ENCODE assay signal across 15 cellular contexts in the genomic region with DNA sequence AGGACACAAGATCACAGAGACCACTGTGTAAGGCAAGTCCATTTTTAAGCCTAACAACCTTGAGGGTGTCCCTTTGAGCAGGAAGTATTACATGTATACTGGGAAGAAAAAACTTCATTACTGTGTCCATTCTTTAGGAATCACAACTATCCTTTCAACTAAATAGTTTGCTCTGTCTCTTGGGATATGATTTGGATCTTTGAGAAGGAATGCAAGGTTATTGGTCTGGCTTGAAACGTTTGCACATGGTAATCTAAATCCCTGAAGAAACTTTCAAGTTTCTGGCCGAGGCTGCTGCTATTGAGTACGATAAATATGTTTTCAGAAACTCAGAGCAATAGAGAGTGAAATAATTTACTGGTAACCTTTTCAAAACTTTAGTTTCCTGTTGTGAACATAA.
DNase-seq lines count a peak whose midpoint lies in the region; ATAC-seq and TF ChIP-seq lines count a peak whose summit lies in the region.
"Had no signal": no experiment of that assay in that cellular context is flagged by ENCODE, and none has a peak within 500 bp of the region (broad histone marks: within the 10 kb centered on the region; RNA-seq: fewer than 3 reads in every experiment).

No MANE protein-coding gene starts in this region.

- peak overlapping the region; percentile 61 for H3K9ac ChIP-seq in adipocyte (ENCODE audit: low read length)
- H3K9ac ChIP-seq in neural progenitor cell: no peak overlapping the region
- no peak overlapping the region for H3K9ac ChIP-seq in smooth muscle cell (ENCODE audit: low read depth)
- no peak overlapping the region for H3K9ac ChIP-seq in PC-3 (ENCODE audit: low read length)

- H3K4me3 ChIP-seq in adipocyte (ENCODE audit: low read length) (peak overlapping the region; percentile 41), neural progenitor cell (no peak overlapping the region), smooth muscle cell (no peak overlapping the region), PC-3 (ENCODE audit: low read length) (no peak overlapping the region), body of pancreas (no peak overlapping the region)
- H3K4me3 ChIP-seq: HAP-1 had no signal

- TF ChIP-seq POLR2A in body of pancreas (IDR thresholded peaks at IDR 0.05): no peak

- no peak overlapping the region for H3K4me2 ChIP-seq in neural progenitor cell
- no peak overlapping the region for H3K4me2 ChIP-seq in smooth muscle cell
- no peak overlapping the region for H3K4me2 ChIP-seq in PC-3 (ENCODE audit: low read length)

- H3K36me3 ChIP-seq in adipocyte (ENCODE audit: control insufficient read depth, insufficient read depth, low read length, severe bottlenecking) (no peaks in the 10 kb centered on the region), neural progenitor cell (no peaks in the 10 kb centered on the region), smooth muscle cell (ENCODE audit: low read depth) (no peaks in the 10 kb centered on the region), PC-3 (ENCODE audit: low read depth, low read length) (no peaks in the 10 kb centered on the region), body of pancreas (replicated peaks in 1 of 2; ENCODE audit: insufficient read depth in 1 of 2, low read depth in 2 of 2) (no peaks in the 10 kb centered on the region)
- H3K36me3 ChIP-seq: BE2C, HAP-1 had no signal

- H3K27me3 ChIP-seq in adipocyte (replicated peaks; ENCODE audit: control insufficient read depth, insufficient read depth, low read length): no peaks in the 10 kb centered on the region
- H3K27me3 ChIP-seq in neural progenitor cell: no peaks in the 10 kb centered on the region
- H3K27me3 ChIP-seq in smooth muscle cell (ENCODE audit: low read depth): no peaks in the 10 kb centered on the region
- H3K27me3 ChIP-seq in PC-3 (ENCODE audit: low read length): no peaks in the 10 kb centered on the region
- no peaks in the 10 kb centered on the region for H3K27me3 ChIP-seq in body of pancreas
- H3K27me3 ChIP-seq: BE2C had no signal

- H3K79me2 ChIP-seq in neural progenitor cell (ENCODE audit: low read depth) (no peaks in the 10 kb centered on the region), smooth muscle cell (ENCODE audit: low read depth) (no peaks in the 10 kb centered on the region), PC-3 (ENCODE audit: low read length) (no peaks in the 10 kb centered on the region)

- no peaks in the 10 kb centered on the region for H3K9me2 ChIP-seq in PC-3 (replicated peaks; ENCODE audit: low read length)

- no peak for ATAC-seq in PC-3
- no peak for ATAC-seq in stimulated activated effector memory CD8-positive, alpha-beta T cell treated with anti-CD3 and anti-CD28 coated beads, Interleukin-12 subunit alpha, Interleukin-12 subunit beta, amount 100 ng/mL, for 72 hours
- ATAC-seq in body of pancreas: no peak

- H4K20me1 ChIP-seq in neural progenitor cell (ENCODE audit: low read depth) (no peaks in the 10 kb centered on the region), smooth muscle cell (ENCODE audit: low read depth) (no peaks in the 10 kb centered on the region), PC-3 (ENCODE audit: low read length) (no peaks in the 10 kb centered on the region)

- H2AFZ ChIP-seq in neural progenitor cell (replicated peaks) (peak overlapping the region; percentile 26), smooth muscle cell (ENCODE audit: low read depth) (peak overlapping the region; percentile 60), PC-3 (ENCODE audit: low read length) (no peak overlapping the region)

- no peak for TF ChIP-seq CTCF in neural progenitor cell (IDR thresholded peaks at IDR 0.05)
- no peak for TF ChIP-seq CTCF in smooth muscle cell (IDR thresholded peaks at IDR 0.05; ENCODE audit: borderline replicate concordance, insufficient read depth, poor library complexity, severe bottlenecking)
- TF ChIP-seq CTCF in PC-3 (conservative IDR thresholded peaks at IDR 0.05; ENCODE audit: low read depth, low read length): no peak
- no peak for TF ChIP-seq CTCF in body of pancreas (IDR thresholded peaks at IDR 0.05)

- H3K27ac Mint-ChIP-seq in neural progenitor cell: no peak overlapping the region
- H3K27ac Mint-ChIP-seq in stimulated activated effector memory CD8-positive, alpha-beta T cell treated with anti-CD3 and anti-CD28 coated beads, Interleukin-12 subunit alpha, Interleukin-12 subunit beta, amount 100 ng/mL, for 72 hours: no peak overlapping the region
- H3K27ac Mint-ChIP-seq: CD4-positive, alpha-beta memory T cell had no signal

- POLR2A ChIA-PET in PC-3 (lab: Charles Lee; ENCODE audit: unreplicated experiment): no interaction called here

- no peaks in the 10 kb centered on the region for H3K27me3 Mint-ChIP-seq in neural progenitor cell (ENCODE audit: insufficient read depth, low read depth)
- H3K27me3 Mint-ChIP-seq: CD4-positive, alpha-beta memory T cell had no signal

- CTCF ChIA-PET in PC-3 (lab: Charles Lee): no interaction called here

- intact Hi-C loops in PC-3 (cut with micrococcal nuclease): no loop called here
- intact Hi-C loops in body of pancreas (cut with DNase I): no loop called here

- no peaks in the 10 kb centered on the region for H3K4me1 Mint-ChIP-seq in neural progenitor cell
- H3K4me1 Mint-ChIP-seq in stimulated activated effector memory CD8-positive, alpha-beta T cell treated with anti-CD3 and anti-CD28 coated beads, Interleukin-12 subunit alpha, Interleukin-12 subunit beta, amount 100 ng/mL, for 72 hours: no peaks in the 10 kb centered on the region
- H3K4me1 Mint-ChIP-seq: CD4-positive, alpha-beta memory T cell had no signal

- H3K4me3 Mint-ChIP-seq in neural progenitor cell: no peak overlapping the region
- no peak overlapping the region for H3K4me3 Mint-ChIP-seq in stimulated activated effector memory CD8-positive, alpha-beta T cell treated with anti-CD3 and anti-CD28 coated beads, Interleukin-12 subunit alpha, Interleukin-12 subunit beta, amount 100 ng/mL, for 72 hours
- H3K4me3 Mint-ChIP-seq: CD4-positive, alpha-beta memory T cell had no signal

- H3K36me3 Mint-ChIP-seq in neural progenitor cell: no peaks in the 10 kb centered on the region
- H3K36me3 Mint-ChIP-seq in stimulated activated effector memory CD8-positive, alpha-beta T cell treated with anti-CD3 and anti-CD28 coated beads, Interleukin-12 subunit alpha, Interleukin-12 subunit beta, amount 100 ng/mL, for 72 hours: no peaks in the 10 kb centered on the region
- H3K36me3 Mint-ChIP-seq: CD4-positive, alpha-beta memory T cell had no signal

- WGBS in smooth muscle cell (ENCODE audit: low lambda C conversion rate): 59% methylated on average over 3 of the region's 3 CpGs
- 41 to 45% methylated on average over 3 of the region's 3 CpGs for WGBS in body of pancreas, 2 donors

- H3K9me3 Mint-ChIP-seq in neural progenitor cell: peaks cover 3% of the 10 kb centered on the region
- peaks cover 13% of the 10 kb centered on the region for H3K9me3 Mint-ChIP-seq in stimulated activated effector memory CD8-positive, alpha-beta T cell treated with anti-CD3 and anti-CD28 coated beads, Interleukin-12 subunit alpha, Interleukin-12 subunit beta, amount 100 ng/mL, for 72 hours

- H3K9me3 ChIP-seq in adipocyte (ENCODE audit: control insufficient read depth, low read length) (no peaks in the 10 kb centered on the region), neural progenitor cell (ENCODE audit: low read depth) (no peaks in the 10 kb centered on the region), smooth muscle cell (replicated peaks; ENCODE audit: low read depth) (no peaks in the 10 kb centered on the region), PC-3 (ENCODE audit: low read length) (no peaks in the 10 kb centered on the region), body of pancreas (no peaks in the 10 kb centered on the region)
- H3K9me3 ChIP-seq: BE2C, HAP-1 had no signal

- DNase-seq in adipocyte (ENCODE audit: low read depth) (peak; percentile 56), fibroblast of peridontal ligament (ENCODE audit: extremely low read depth) (peak; percentile 67), neural progenitor cell (ENCODE audit: low spot score) (no peak), smooth muscle cell (lab: John Stamatoyannopoulos, UW; ENCODE audit: unreplicated experiment) (no peak), PC-3 (no peak), body of pancreas (no peak), NCI-H1436 (lab: John Stamatoyannopoulos, UW) (no peak)
- DNase-seq in stimulated activated effector memory CD8-positive, alpha-beta T cell treated with anti-CD3 and anti-CD28 coated beads, Interleukin-12 subunit alpha, Interleukin-12 subunit beta, amount 100 ng/mL, for 72 hours (ENCODE audit: low spot score in 2 of 2): no peak
- DNase-seq: BE2C; CD4-positive, alpha-beta memory T cell; DND-41; GDM1 had no signal

- H3K4me1 ChIP-seq in adipocyte (ENCODE audit: control insufficient read depth, insufficient read depth, low read length): peaks cover 32% of the 10 kb centered on the region
- H3K4me1 ChIP-seq in neural progenitor cell: no peaks in the 10 kb centered on the region
- no peaks in the 10 kb centered on the region for H3K4me1 ChIP-seq in smooth muscle cell (ENCODE audit: low read depth)
- no peaks in the 10 kb centered on the region for H3K4me1 ChIP-seq in PC-3 (ENCODE audit: insufficient read depth, low read length)
- H3K4me1 ChIP-seq in body of pancreas: no peaks in the 10 kb centered on the region
- H3K4me1 ChIP-seq: BE2C had no signal

- no peak overlapping the region for H3K27ac ChIP-seq in neural progenitor cell
- no peak overlapping the region for H3K27ac ChIP-seq in smooth muscle cell (ENCODE audit: low read depth)
- H3K27ac ChIP-seq in PC-3 (ENCODE audit: low read length): no peak overlapping the region
- no peak overlapping the region for H3K27ac ChIP-seq in body of pancreas
- H3K27ac ChIP-seq: C4-2B, HL-60 had no signal

- no TSS peak for BruUV-seq in PC-3 (replicated peaks; lab: Mats Ljungman, UMichigan)

- H3F3A ChIP-seq in neural progenitor cell (ENCODE audit: low read depth) (no peaks in the 10 kb centered on the region), smooth muscle cell (ENCODE audit: low read depth) (no peaks in the 10 kb centered on the region), PC-3 (ENCODE audit: low read length, unreplicated experiment) (no peaks in the 10 kb centered on the region)

Comparison
In these comparisons a context has a peak if more than half of its experiments do, and no peak if none do; other contexts are left out.
1. DNase-seq: peak in adipocyte (single experiment) and fibroblast of peridontal ligament (single experiment); none in neural progenitor cell (single experiment), smooth muscle cell (single experiment), PC-3 (single experiment), stimulated activated effector memory CD8-positive, alpha-beta T cell treated with anti-CD3 and anti-CD28 coated beads, Interleukin-12 subunit alpha, Interleukin-12 subunit beta, amount 100 ng/mL, for 72 hours (0 of 2), body of pancreas (0 of 4) and NCI-H1436 (single experiment).